ENCODE assay signal across 11 cellular contexts in the genomic region with DNA sequence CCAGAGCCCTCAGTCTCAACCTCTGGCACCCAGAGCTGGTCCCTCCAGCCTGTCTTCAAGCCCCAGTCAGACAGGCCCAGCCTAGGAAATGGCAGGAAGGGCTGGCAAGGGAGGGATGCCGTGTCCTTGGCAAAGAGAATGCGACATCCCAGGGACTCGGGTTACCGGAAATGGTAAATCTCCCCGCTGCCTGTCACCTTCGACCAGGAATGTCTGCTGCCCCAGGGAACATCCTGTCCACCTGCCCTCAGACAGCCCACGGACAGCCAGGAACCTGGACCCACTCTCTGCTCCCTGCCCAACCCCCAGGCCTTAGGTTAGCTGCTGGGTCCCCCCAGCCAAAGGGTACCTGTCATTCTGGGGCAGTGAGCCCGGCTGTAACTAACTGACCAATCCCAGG. TPM values are rescaled to one million over a fixed set of nuclear protein-coding genes. Genes with fewer than 3 reads are reported as not detected.
A peak's percentile ranks its signal among the peaks of the same experiment; 100 is the strongest.
DNase-seq lines count a peak whose midpoint lies in the region; ATAC-seq and TF ChIP-seq lines count a peak whose summit lies in the region.
"Had no signal": no experiment of that assay in that cellular context is flagged by ENCODE, and none has a peak within 500 bp of the region (broad histone marks: within the 10 kb centered on the region; RNA-seq: fewer than 3 reads in every experiment).

No MANE protein-coding gene starts in this region.

- no peak overlapping the region for H4K91ac ChIP-seq in H9 (ENCODE audit: insufficient read length, low read depth, low read length)

- no peaks in the 10 kb centered on the region for H3K27me3 Mint-ChIP-seq in H9 (ENCODE audit: low read depth)

- H3K27me3 ChIP-seq in H9 (ENCODE audit: insufficient read depth, low read length) (no peaks in the 10 kb centered on the region), adipocyte (replicated peaks; ENCODE audit: control insufficient read depth, insufficient read depth, low read length) (no peaks in the 10 kb centered on the region), spleen (replicated peaks in 1 of 7) (no peaks in the 10 kb centered on the region)

- H3K23ac ChIP-seq in H9 (ENCODE audit: insufficient read length, low read depth, low read length), result no peak overlapping the region

- no peak for TF ChIP-seq CTCF in H9 (conservative IDR thresholded peaks at IDR 0.05)
- TF ChIP-seq CTCF in spleen (IDR thresholded peaks at IDR 0.05 in 8 of 11, conservative IDR thresholded peaks at IDR 0.05 in 3 of 11), result no peak

- H2BK15ac ChIP-seq in H9 (ENCODE audit: low read depth, low read length), result no peak overlapping the region

- no peak overlapping the region for H2BK20ac ChIP-seq in H9 (ENCODE audit: low read depth, low read length, poor library complexity, severe bottlenecking)

- no peak overlapping the region for H3T11ph ChIP-seq in H9 (ENCODE audit: low read length)

- ATAC-seq in GM21825 (IDR thresholded peaks at IDR 0.05; ENCODE audit: unreplicated experiment) (no peak), GM21717 (IDR thresholded peaks at IDR 0.05; ENCODE audit: unreplicated experiment) (no peak)

- intact Hi-C loops in spleen (cut with DNase I; ENCODE audit: low total_unique reads), result no loop called here

- peak overlapping the region; percentile 1 for H3K4me2 ChIP-seq in H9 (ENCODE audit: insufficient read depth, insufficient read length, low read length)

- H3K27ac ChIP-seq in H9 (ENCODE audit: insufficient read length, low read depth, low read length) (no peak overlapping the region), spleen (peak overlapping the region; percentile 27 to 80 (median 74))
- H3K27ac ChIP-seq: epithelial cell of prostate had no signal

- no peaks in the 10 kb centered on the region for H4K20me1 ChIP-seq in H9 (ENCODE audit: control insufficient read depth, insufficient read depth, insufficient read length)

- no peak overlapping the region for H3K14ac ChIP-seq in H9 (ENCODE audit: insufficient read depth, low read length)

- no peak overlapping the region for H3K4me3 ChIP-seq in adipocyte (ENCODE audit: low read length)
- H3K4me3 ChIP-seq in spleen, result no peak overlapping the region

- peaks cover 33% of the 10 kb centered on the region for H3K36me3 ChIP-seq in adipocyte (ENCODE audit: control insufficient read depth, insufficient read depth, low read length, severe bottlenecking)
- no peaks in the 10 kb centered on the region for H3K36me3 ChIP-seq in spleen

- peaks cover 16% of the 10 kb centered on the region; the same call in 1 of the 2 replicates for H3K4me1 ChIP-seq in H9 (ENCODE audit: insufficient read depth, low read length)
- peaks cover 78% of the 10 kb centered on the region for H3K4me1 ChIP-seq in adipocyte (ENCODE audit: control insufficient read depth, insufficient read depth, low read length)
- H3K4me1 ChIP-seq in spleen, result peaks cover 35 to 97% (median 77%) of the 10 kb centered on the region in 6 donors

- no peak overlapping the region for H2AK5ac ChIP-seq in H9 (ENCODE audit: insufficient read length, low read length)

- H3K4me1 Mint-ChIP-seq in H9, result peaks cover 43 to 61% of the 10 kb centered on the region in 2 experiments

- no peak overlapping the region for H2BK12ac ChIP-seq in H9 (ENCODE audit: insufficient read length, low read depth, low read length)

- H3K4ac ChIP-seq in H9 (ENCODE audit: low read depth, low read length), result no peak overlapping the region

- no peak overlapping the region for H4K5ac ChIP-seq in H9 (ENCODE audit: insufficient read length, low read depth, low read length)

- H3K18ac ChIP-seq in H9 (ENCODE audit: insufficient read length, low read depth, low read length), result no peak overlapping the region

- H3K4me3 Mint-ChIP-seq in H9, result no peak overlapping the region

- H3K79me1 ChIP-seq in H9 (ENCODE audit: insufficient read depth, low read depth, low read length, poor library complexity, severe bottlenecking), result no peaks in the 10 kb centered on the region

- H3K9ac ChIP-seq in H9 (ENCODE audit: extremely low read depth, insufficient read length, low read length), result no peak overlapping the region
- peak overlapping the region; percentile 90 for H3K9ac ChIP-seq in adipocyte (ENCODE audit: low read length)

- H2AFZ ChIP-seq in H9 (ENCODE audit: low read length), result no peak overlapping the region

- DNase-seq in H9 (peak; percentile 86), adipocyte (ENCODE audit: low read depth) (no peak), left kidney (ENCODE audit: low read depth, low spot score) (peak; percentile 92), spleen (no peak), NCI-H748 (lab: John Stamatoyannopoulos, UW; ENCODE audit: unreplicated experiment) (no peak), anterior cingulate cortex (lab: John Stamatoyannopoulos, UW) (no peak)
- DNase-seq: Calu3, NCI-H1092 treated with DMSO at 0.1 percent for 48 hours had no signal

- no peak overlapping the region for H4K8ac ChIP-seq in H9 (replicated peaks; ENCODE audit: insufficient read length, low read depth, low read length)

- H3K27ac Mint-ChIP-seq in H9, result peak overlapping the region; percentile 51 to 80 (median 63); a peak in 5 of 7 replicates

- H3K23me2 ChIP-seq in H9 (ENCODE audit: insufficient read length, low read depth, low read length, poor library complexity, severe bottlenecking), result no peaks in the 10 kb centered on the region

- WGBS in H9 (ENCODE audit: extremely low coverage, insufficient read length, low lambda C conversion rate), result no CpG with 5 or more reads among the region's 8 CpGs
- 51 to 87% (median 61%) methylated on average over 3 to 8 of the region's 8 CpGs for WGBS in spleen, 5 donors

- TF ChIP-seq POLR2A in spleen (IDR thresholded peaks at IDR 0.05), result no peak

- H3K9me3 Mint-ChIP-seq in H9, result no peaks in the 10 kb centered on the region

- no peaks in the 10 kb centered on the region for H3K79me2 ChIP-seq in H9 (ENCODE audit: insufficient read depth, low read length)

- peaks cover 0 to 10% (median 5%) of the 10 kb centered on the region in 3 experiments; a peak in 4 of 7 replicates for H3K36me3 Mint-ChIP-seq in H9 (ENCODE audit: insufficient read depth in 1 of 3, low read depth in 3 of 3)

- no peak overlapping the region for H3K56ac ChIP-seq in H9 (ENCODE audit: insufficient read length, low read depth, low read length)

- no peak overlapping the region for H2BK5ac ChIP-seq in H9 (ENCODE audit: insufficient read length, low read length)

- H3K9me3 ChIP-seq in H9 (ENCODE audit: control insufficient read depth, low read depth, low read length), result no peaks in the 10 kb centered on the region
- H3K9me3 ChIP-seq in adipocyte (ENCODE audit: control insufficient read depth, low read length), result no peaks in the 10 kb centered on the region
- no peaks in the 10 kb centered on the region for H3K9me3 ChIP-seq in spleen

- no peak overlapping the region for H2BK120ac ChIP-seq in H9 (ENCODE audit: low read depth, low read length, poor library complexity, severe bottlenecking)

RNA-seq across cellular contexts. Expression of gene HSPG2, which starts 23.9 kb away (rescaled TPM):
- total RNA-seq in H9 (2021) (80.8 and 90.0 TPM in 2 replicates), spleen (100 to 1,000 TPM in 6 of 7 donors, 10 to 100 TPM in 1; 69.7 to 395 (median 178) TPM)
- polyA plus RNA-seq in spleen, result 10 to 100 TPM; 14.4 to 63.5 (median 15.0) TPM

Comparison
In these comparisons a context has a peak if more than half of its experiments do, and no peak if none do; other contexts are left out.
1. DNase-seq: peak in H9 (single experiment) and left kidney (single experiment); none in adipocyte (single experiment), spleen (single experiment), NCI-H748 (single experiment) and anterior cingulate cortex (0 of 58).